ENCODE assay signal across 8 cellular contexts in the genomic region with DNA sequence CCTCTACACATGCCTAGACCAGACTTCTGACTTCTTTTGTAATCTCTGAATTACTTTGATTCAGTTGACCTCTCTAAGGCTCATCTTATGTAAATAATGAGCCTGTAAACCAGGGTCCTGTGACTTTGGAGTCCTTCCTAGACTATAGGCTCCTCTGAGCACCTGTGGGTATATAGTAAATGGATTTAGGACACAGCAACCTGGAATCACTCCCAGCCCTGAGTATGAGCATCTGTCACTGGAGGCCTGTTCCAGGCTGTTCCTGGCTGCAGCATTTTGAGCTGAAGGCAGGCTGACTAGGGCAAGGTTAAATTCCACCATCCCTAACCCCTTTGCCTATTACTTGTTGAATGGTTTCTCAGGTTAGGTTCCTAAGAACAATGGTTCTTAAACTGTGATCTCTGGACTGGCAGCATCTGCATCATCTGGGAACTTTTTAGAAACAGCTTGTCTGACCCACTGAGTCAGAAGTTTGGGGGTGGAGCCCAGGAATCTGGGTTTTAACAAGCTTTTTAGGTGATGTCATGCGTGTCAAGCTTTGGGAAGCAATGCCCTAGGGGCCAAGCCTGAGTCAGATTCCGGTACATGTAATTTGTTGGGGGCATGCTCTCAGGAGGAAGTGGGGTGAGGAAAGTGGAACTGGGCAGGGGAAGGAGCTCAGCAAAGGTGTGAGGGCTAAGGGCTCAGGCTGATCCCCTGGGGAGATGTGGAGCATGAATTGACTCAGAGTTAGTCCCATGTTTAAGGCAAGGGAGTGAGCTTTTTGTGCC. TPM values are rescaled to one million over a fixed set of nuclear protein-coding genes. Genes with fewer than 3 reads are reported as not detected.
A peak's percentile ranks its signal among the peaks of the same experiment; 100 is the strongest.
DNase-seq lines count a peak whose midpoint lies in the region; ATAC-seq and TF ChIP-seq lines count a peak whose summit lies in the region.

No MANE protein-coding gene starts in this region.

- H3K9me3 ChIP-seq in uterus, result no peaks in the 10 kb centered on the region

- no peaks in the 10 kb centered on the region for H3K36me3 ChIP-seq in uterus

- peak; percentile 81 for DNase-seq in H4 (ENCODE audit: low spot score)
- DNase-seq in M059J (ENCODE audit: low read depth), result peak; percentile 98
- peak; percentile 96 for DNase-seq in fibroblast of peridontal ligament (ENCODE audit: extremely low read depth)
- peak; percentile 61 to 66 for DNase-seq in uterus
- DNase-seq in NCI-H1436 treated with DMSO at 0.1 percent for 48 hours (lab: John Stamatoyannopoulos, UW), result no peak
- no peak for DNase-seq in NK-92 treated with Interleukin-12 subunit alpha and Interleukin-12 subunit beta, amount 100 ng/mL, for 24 hours (lab: John Stamatoyannopoulos, UW)
- DNase-seq in OCI-M1 (lab: John Stamatoyannopoulos, UW), result no peak

- ATAC-seq in GM18499 (IDR thresholded peaks at IDR 0.05; ENCODE audit: insufficient read depth, unreplicated experiment), result peak; percentile 56

- no peaks in the 10 kb centered on the region for H3K27me3 ChIP-seq in uterus

- TF ChIP-seq CTCF in uterus (IDR thresholded peaks at IDR 0.05), result no peak

- intact Hi-C loops in uterus (cut with DNase I; ENCODE audit: low total_unique reads), result no loop called here

- no peak overlapping the region for H3K4me3 ChIP-seq in uterus

- H3K27ac ChIP-seq in uterus, result peak overlapping the region; percentile 28 to 50

- TF ChIP-seq POLR2A in uterus (IDR thresholded peaks at IDR 0.05), result no peak

- H3K4me1 ChIP-seq in uterus, result peaks cover 3 to 9% of the 10 kb centered on the region in 2 donors

RNA-seq across cellular contexts. Expression of gene MINDY4, which starts 28.2 kb away (rescaled TPM):
- 6.9 and 7.5 TPM in 2 replicates for total RNA-seq in H4 (2014; rRNA removed; shearing (Covaris generic))
- total RNA-seq in M059J (2014; rRNA removed; shearing (Covaris generic)), result 1.8 and 3.3 TPM in 2 replicates
- 10 to 100 TPM; 14.7 to 23.8 (median 16.9) TPM for total RNA-seq in uterus

RNA-seq across cellular contexts. Expression of gene INMT, which starts 47.5 kb away (rescaled TPM):
- total RNA-seq in H4 (2014; rRNA removed; shearing (Covaris generic)), result 0.66 and 0.68 TPM in 2 replicates
- total RNA-seq in M059J (2014; rRNA removed; shearing (Covaris generic)), result 0.22 TPM in 1 of 2 replicates, not detected in the other
- total RNA-seq in uterus, result 10 to 100 TPM in 3 of 4 donors, 1 to 10 TPM in 1; 6.5 to 29.2 (median 20.0) TPM

Comparison
In these comparisons a context has a peak if more than half of its experiments do, and no peak if none do; other contexts are left out.
1. DNase-seq: peak in H4 (single experiment), M059J (single experiment), fibroblast of peridontal ligament (single experiment) and uterus (2 of 2); none in NCI-H1436 treated with DMSO at 0.1 percent for 48 hours (single experiment), NK-92 treated with Interleukin-12 subunit alpha and Interleukin-12 subunit beta, amount 100 ng/mL, for 24 hours (single experiment) and OCI-M1 (single experiment).